Comparison of ENCODE assay signal across 23 cellular contexts in the genomic region with DNA sequence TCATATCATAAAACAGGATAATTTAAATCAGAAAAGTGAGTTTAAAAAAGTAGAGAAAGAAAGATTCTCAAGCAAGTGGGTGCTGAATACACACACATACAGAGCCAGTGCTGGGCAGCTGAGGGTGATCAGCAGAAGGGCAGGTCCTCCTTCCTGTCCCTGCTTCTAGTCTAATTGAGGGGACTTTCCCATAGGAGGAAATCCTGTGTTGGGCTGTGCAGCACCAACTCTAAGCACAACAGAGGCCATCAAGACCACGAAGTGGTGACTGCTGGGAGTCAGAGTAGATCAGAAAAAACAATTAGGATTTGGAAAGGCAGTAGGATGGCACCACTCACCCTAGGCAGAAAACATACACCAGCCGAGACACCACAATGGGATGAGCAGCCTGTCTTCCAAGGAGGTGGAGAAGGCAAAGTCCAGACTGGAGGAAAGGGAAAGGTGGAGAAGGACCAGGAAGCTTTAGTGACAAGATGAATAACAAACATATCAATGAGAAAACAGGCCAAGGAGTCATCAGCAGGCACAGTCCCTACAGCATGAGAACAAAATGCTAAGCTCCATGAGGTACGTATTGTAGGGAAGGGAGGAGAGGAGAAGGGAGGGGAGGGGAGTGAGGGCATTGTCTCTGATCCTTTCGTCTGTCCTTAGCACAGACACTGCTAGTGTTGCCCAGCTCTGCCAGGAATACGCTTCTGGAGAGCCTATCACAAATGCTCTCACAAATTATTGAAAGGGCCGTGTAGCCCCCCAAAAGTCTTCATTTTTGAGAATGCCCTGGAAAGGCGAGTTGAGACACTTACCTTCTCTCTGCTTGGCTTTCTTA. TPM values are rescaled to one million over a fixed set of nuclear protein-coding genes. Genes with fewer than 3 reads are reported as not detected.
DNase-seq lines count a peak whose midpoint lies in the region; ATAC-seq and TF ChIP-seq lines count a peak whose summit lies in the region.
"Had no signal": no experiment of that assay in that cellular context is flagged by ENCODE, and none has a peak within 500 bp of the region (broad histone marks: within the 10 kb centered on the region; RNA-seq: fewer than 3 reads in every experiment).

No MANE protein-coding gene starts in this region.

- TF ChIP-seq CTCF in endothelial cell (IDR thresholded peaks at IDR 0.05; ENCODE audit: unreplicated experiment): no peak

- H3K27me3 Mint-ChIP-seq in stimulated activated naive CD8-positive, alpha-beta T cell treated with anti-CD3 and anti-CD28 coated beads, Interleukin-15, amount 100 ng/mL, for 72 hours: peaks cover 14% of the 10 kb centered on the region
- peaks cover 3% of the 10 kb centered on the region for H3K27me3 Mint-ChIP-seq in endothelial cell (ENCODE audit: unreplicated experiment)

- DNase-seq in stimulated activated naive CD8-positive, alpha-beta T cell treated with anti-CD3 and anti-CD28 coated beads, Interleukin-15, amount 100 ng/mL, for 72 hours: no peak
- no peak for DNase-seq in stimulated activated naive CD8-positive, alpha-beta T cell treated with anti-CD3 and anti-CD28 coated beads, Interleukin-15, Interleukin-2, amounts not matched to agents 100 U/mL and 50 U/mL, for 24 hours
- no peak for DNase-seq in right cardiac atrium
- no peak for DNase-seq in endothelial cell (ENCODE audit: low spot score)
- no peak for DNase-seq in HuH-7 (ENCODE audit: low spot score)
- DNase-seq: activated CD4-positive, alpha-beta memory T cell treated with anti-CD3 and anti-CD28 coated beads, Interleukin-2, amount 10 ng/mL, durations not matched to agents 7 days and 5 days; activated naive CD4-positive, alpha-beta T cell treated with anti-CD3 and anti-CD28 coated beads, Interleukin-2, amount 50 U/mL, for 16 hours; activated T-cell treated with anti-CD3 and anti-CD28 coated beads, Interleukin-2, amount 50 U/mL, for 24 hours; effector memory CD8-positive, alpha-beta T cell; NCI-H1417 treated with DMSO at 0.1 percent for 48 hours; PC-9; T-helper 2 cell; WERI-Rb-1 had no signal

- H3K36me3 ChIP-seq in neuron (ENCODE audit: insufficient read depth, low read length): no peaks in the 10 kb centered on the region
- H3K36me3 ChIP-seq: HAP-1, SJSA1, WERI-Rb-1 had no signal

- no peaks in the 10 kb centered on the region for H3K27me3 ChIP-seq in right cardiac atrium (ENCODE audit: control insufficient read depth, insufficient read depth)
- peaks cover 4% of the 10 kb centered on the region for H3K27me3 ChIP-seq in neuron (ENCODE audit: insufficient read depth, low read length)
- H3K27me3 ChIP-seq: SJSA1 had no signal

- no peaks in the 10 kb centered on the region for H3K9me3 ChIP-seq in right cardiac atrium (ENCODE audit: control insufficient read depth, low read length)
- H3K9me3 ChIP-seq in neuron (ENCODE audit: low read length): no peaks in the 10 kb centered on the region
- H3K9me3 ChIP-seq: A549, HAP-1, SJSA1 had no signal

- 59% methylated on average over 7 of the region's 7 CpGs for WGBS in right cardiac atrium

- H3K4me3 ChIP-seq in right cardiac atrium (ENCODE audit: low read length) (no peak overlapping the region), neuron (ENCODE audit: low read length) (no peak overlapping the region)
- H3K4me3 ChIP-seq: A549, HAP-1, PC-9, SJSA1 had no signal

- ATAC-seq in stimulated activated naive CD8-positive, alpha-beta T cell treated with anti-CD3 and anti-CD28 coated beads, Interleukin-15, amount 100 ng/mL, for 72 hours: peak; percentile 45
- no peak for ATAC-seq in stimulated activated naive CD8-positive, alpha-beta T cell treated with anti-CD3 and anti-CD28 coated beads, Interleukin-15, Interleukin-2, amounts not matched to agents 100 U/mL and 50 U/mL, for 24 hours
- ATAC-seq in right cardiac atrium (peak; percentile 57 to 75), GM18858 (IDR thresholded peaks at IDR 0.05; ENCODE audit: unreplicated experiment) (no peak), GM19452 (IDR thresholded peaks at IDR 0.05; ENCODE audit: unreplicated experiment) (no peak)
- ATAC-seq: A549; effector memory CD8-positive, alpha-beta T cell had no signal

- peak overlapping the region; percentile 24 for H2AFZ ChIP-seq in neuron (ENCODE audit: low read depth, low read length)
- H2AFZ ChIP-seq: PC-9 had no signal

- H3K27ac ChIP-seq in right cardiac atrium (ENCODE audit: low read length): peak overlapping the region; percentile 72
- H3K27ac ChIP-seq: A549, C4-2B, PC-9, SJSA1, WERI-Rb-1 had no signal

- H3K4me1 ChIP-seq in right cardiac atrium (ENCODE audit: control insufficient read depth, insufficient read depth, low read length): peaks cover 7% of the 10 kb centered on the region
- H3K4me1 ChIP-seq in neuron (ENCODE audit: insufficient read depth, low read length): peaks cover 11% of the 10 kb centered on the region
- H3K4me1 ChIP-seq: A549, HAP-1, SJSA1 had no signal

- H3K4me3 Mint-ChIP-seq in stimulated activated naive CD8-positive, alpha-beta T cell treated with anti-CD3 and anti-CD28 coated beads, Interleukin-15, amount 100 ng/mL, for 72 hours: no peak overlapping the region
- H3K4me3 Mint-ChIP-seq in endothelial cell (ENCODE audit: unreplicated experiment): no peak overlapping the region
- H3K4me3 Mint-ChIP-seq: activated CD4-positive, alpha-beta memory T cell treated with anti-CD3 and anti-CD28 coated beads, Interleukin-2, amount 10 ng/mL, durations not matched to agents 7 days and 5 days; activated T-cell treated with anti-CD3 and anti-CD28 coated beads, Interleukin-2, amount 50 U/mL, for 24 hours; effector memory CD8-positive, alpha-beta T cell had no signal

- H3K36me3 Mint-ChIP-seq in endothelial cell (ENCODE audit: low read depth, unreplicated experiment): no peaks in the 10 kb centered on the region

- H3K9me3 Mint-ChIP-seq in stimulated activated naive CD8-positive, alpha-beta T cell treated with anti-CD3 and anti-CD28 coated beads, Interleukin-15, amount 100 ng/mL, for 72 hours: no peaks in the 10 kb centered on the region
- no peaks in the 10 kb centered on the region for H3K9me3 Mint-ChIP-seq in endothelial cell (ENCODE audit: unreplicated experiment)
- H3K9me3 Mint-ChIP-seq: activated CD4-positive, alpha-beta memory T cell treated with anti-CD3 and anti-CD28 coated beads, Interleukin-2, amount 10 ng/mL, durations not matched to agents 7 days and 5 days; activated T-cell treated with anti-CD3 and anti-CD28 coated beads, Interleukin-2, amount 50 U/mL, for 24 hours; effector memory CD8-positive, alpha-beta T cell had no signal

- peak overlapping the region in 1 of 2 donors; percentile 3 for H3K27ac Mint-ChIP-seq in stimulated activated naive CD8-positive, alpha-beta T cell treated with anti-CD3 and anti-CD28 coated beads, Interleukin-15, amount 100 ng/mL, for 72 hours
- no peak overlapping the region for H3K27ac Mint-ChIP-seq in endothelial cell (ENCODE audit: unreplicated experiment)
- H3K27ac Mint-ChIP-seq: activated CD4-positive, alpha-beta memory T cell treated with anti-CD3 and anti-CD28 coated beads, Interleukin-2, amount 10 ng/mL, durations not matched to agents 7 days and 5 days; activated T-cell treated with anti-CD3 and anti-CD28 coated beads, Interleukin-2, amount 50 U/mL, for 24 hours; effector memory CD8-positive, alpha-beta T cell had no signal

- intact Hi-C loops in right cardiac atrium (cut with DNase I): no loop called here

- no peaks in the 10 kb centered on the region for H3K4me1 Mint-ChIP-seq in stimulated activated naive CD8-positive, alpha-beta T cell treated with anti-CD3 and anti-CD28 coated beads, Interleukin-15, amount 100 ng/mL, for 72 hours
- peaks cover 4% of the 10 kb centered on the region for H3K4me1 Mint-ChIP-seq in endothelial cell (ENCODE audit: unreplicated experiment)
- H3K4me1 Mint-ChIP-seq: activated CD4-positive, alpha-beta memory T cell treated with anti-CD3 and anti-CD28 coated beads, Interleukin-2, amount 10 ng/mL, durations not matched to agents 7 days and 5 days had no signal

RNA-seq across cellular contexts. Expression of a gene that starts 16.7 kb away (rescaled TPM):
- not detected for total RNA-seq in right cardiac atrium
- not detected for polyA plus RNA-seq in right cardiac atrium
- total RNA-seq in endothelial cell (ENCODE audit: unreplicated experiment): not detected
- total RNA-seq: activated CD4-positive, alpha-beta memory T cell treated with anti-CD3 and anti-CD28 coated beads, Interleukin-2, amount 10 ng/mL, durations not matched to agents 7 days and 5 days; astrocyte; lung microvascular endothelial cell; PC-9; SJSA1; urinary bladder had no signal
- polyA plus RNA-seq: A549, urinary bladder had no signal

RNA-seq across cellular contexts. Expression of a gene that starts 45.6 kb away (rescaled TPM):
- 1 to 10 TPM; 3.5 to 5.5 (median 4.3) TPM for total RNA-seq in right cardiac atrium
- polyA plus RNA-seq in right cardiac atrium: 1.5 TPM
- total RNA-seq in endothelial cell (ENCODE audit: unreplicated experiment): 12.3 TPM

RNA-seq across cellular contexts. Expression of a gene that starts 45.9 kb away (rescaled TPM):
- total RNA-seq in right cardiac atrium (10 to 100 TPM; 11.9 to 14.6 (median 13.1) TPM), endothelial cell (ENCODE audit: unreplicated experiment) (28.8 TPM)
- 10.0 TPM for polyA plus RNA-seq in right cardiac atrium

Comparison
In these comparisons a context has a peak if more than half of its experiments do, and no peak if none do; other contexts are left out.
1. ATAC-seq: peak in stimulated activated naive CD8-positive, alpha-beta T cell treated with anti-CD3 and anti-CD28 coated beads, Interleukin-15, amount 100 ng/mL, for 72 hours (single experiment) and right cardiac atrium (2 of 2); none in stimulated activated naive CD8-positive, alpha-beta T cell treated with anti-CD3 and anti-CD28 coated beads, Interleukin-15, Interleukin-2, amounts not matched to agents 100 U/mL and 50 U/mL, for 24 hours (single experiment), GM18858 (single experiment) and GM19452 (single experiment).